Comparison of ENCODE assay signal across 8 cellular contexts in genomic region chr17:5191541-5192417, GRCh38. TPM values are rescaled to one million over a fixed set of nuclear protein-coding genes. Genes with fewer than 3 reads are reported as not detected.
DNase-seq lines count a peak whose midpoint lies in the region; ATAC-seq and TF ChIP-seq lines count a peak whose summit lies in the region.

Gene ZNF594 (minus strand): TSS chr17:5191868. CDS start chr17:5184256, 7,612 bp downstream.

- 2 to 3% methylated on average over 69 to 82 of the region's 82 CpGs for WGBS in lung, 2 donors

- H3K27me3 ChIP-seq in CD4-positive, alpha-beta memory T cell (ENCODE audit: insufficient read depth, low read length): no peaks in the 10 kb centered on the region
- H3K27me3 ChIP-seq in lung (ENCODE audit: control insufficient read depth, insufficient read depth): no peaks in the 10 kb centered on the region

- CTCF ChIA-PET in CD4-positive, alpha-beta memory T cell (lab: Charles Lee; ENCODE audit: partially characterized antibody): interaction anchor here (1.1 to 2.3 kb wide), 5 partner anchors 11 to 247 kb away, joined by 3 to 6 read pairs (median 4); partner anchors contain the start of gene C1QBP
- CTCF ChIA-PET in activated CD8-positive, alpha-beta T cell treated with anti-CD3 and anti-CD28 coated beads, Interleukin-2, amount 10 ng/mL, durations not matched to agents 7 days and 5 days (lab: Charles Lee): interaction anchor here (1.1 to 2.0 kb wide), 11 partner anchors 9 to 248 kb away, joined by 3 to 11 read pairs (median 4); partner anchors contain the start of genes C1QBP, SCIMP and ZFP3

- peak within 1 kb of the TSS; percentile 68 for H3K27ac ChIP-seq in CD4-positive, alpha-beta memory T cell (ENCODE audit: low read depth, low read length)
- peak within 1 kb of the TSS; percentile 52 to 83 for H3K27ac ChIP-seq in lung (ENCODE audit: low read depth in 1 of 2, low read length in 1 of 2)

- H3K4me3 Mint-ChIP-seq in CD4-positive, alpha-beta memory T cell: peak within 1 kb of the TSS; percentile 92 to 97 (median 94)
- H3K4me3 Mint-ChIP-seq in activated CD8-positive, alpha-beta T cell treated with anti-CD3 and anti-CD28 coated beads, Interleukin-2, amount 10 ng/mL, durations not matched to agents 7 days and 5 days: peak within 1 kb of the TSS; percentile 93

- TF ChIP-seq CTCF in lung (IDR thresholded peaks at IDR 0.05; ENCODE audit: control extremely low read depth, extremely low read depth): peak; percentile 59

- H3K9me3 ChIP-seq in CD4-positive, alpha-beta memory T cell (ENCODE audit: control insufficient read depth in 1 of 2, low read length in 2 of 2): no peaks in the 10 kb centered on the region
- H3K9me3 ChIP-seq in lung (ENCODE audit: control insufficient read depth in 2 of 2, insufficient read depth in 1 of 2, low read length in 1 of 2): peaks cover 0 to 10% of the 10 kb centered on the region in 2 donors

- peaks cover 0 to 21% (median 12%) of the 10 kb centered on the region in 8 donors for H3K9me3 Mint-ChIP-seq in CD4-positive, alpha-beta memory T cell
- H3K9me3 Mint-ChIP-seq in activated CD8-positive, alpha-beta T cell treated with anti-CD3 and anti-CD28 coated beads, Interleukin-2, amount 10 ng/mL, durations not matched to agents 7 days and 5 days (ENCODE audit: insufficient read depth): peaks cover 18% of the 10 kb centered on the region

- peaks cover 17 to 35% (median 25%) of the 10 kb centered on the region in 4 donors for H3K4me1 Mint-ChIP-seq in CD4-positive, alpha-beta memory T cell
- peaks cover 28% of the 10 kb centered on the region for H3K4me1 Mint-ChIP-seq in activated CD8-positive, alpha-beta T cell treated with anti-CD3 and anti-CD28 coated beads, Interleukin-2, amount 10 ng/mL, durations not matched to agents 7 days and 5 days (ENCODE audit: low read depth)

- peak within 1 kb of the TSS; percentile 90 to 97 (median 93) for H3K27ac Mint-ChIP-seq in CD4-positive, alpha-beta memory T cell
- peak within 1 kb of the TSS; percentile 96 for H3K27ac Mint-ChIP-seq in activated CD8-positive, alpha-beta T cell treated with anti-CD3 and anti-CD28 coated beads, Interleukin-2, amount 10 ng/mL, durations not matched to agents 7 days and 5 days

- H3K4me1 ChIP-seq in CD4-positive, alpha-beta memory T cell (ENCODE audit: insufficient read depth, low read length): peaks cover 23% of the 10 kb centered on the region
- peaks cover 0 to 12% of the 10 kb centered on the region in 2 donors for H3K4me1 ChIP-seq in lung (ENCODE audit: control insufficient read depth in 2 of 2, insufficient read depth in 2 of 2, low read length in 2 of 2)

- H3K27me3 Mint-ChIP-seq in CD4-positive, alpha-beta memory T cell: no peaks in the 10 kb centered on the region
- no peaks in the 10 kb centered on the region for H3K27me3 Mint-ChIP-seq in activated CD8-positive, alpha-beta T cell treated with anti-CD3 and anti-CD28 coated beads, Interleukin-2, amount 10 ng/mL, durations not matched to agents 7 days and 5 days (ENCODE audit: low read depth)

- H3K4me3 ChIP-seq in CD4-positive, alpha-beta memory T cell (ENCODE audit: low read length in 2 of 2): peak within 1 kb of the TSS; percentile 69 to 92
- H3K4me3 ChIP-seq in lung: peak within 1 kb of the TSS; percentile 64

- intact Hi-C loops in CD4-positive, alpha-beta memory T cell (cut with micrococcal nuclease): loop anchor here (1.0 to 5.0 kb wide), 4 partner anchors 79 to 295 kb away; partner anchors contain the start of genes C1QBP, DERL2, MIS12 and RPAIN

- POLR2A ChIA-PET in CD4-positive, alpha-beta memory T cell (lab: Charles Lee; ENCODE audit: partially characterized antibody): interaction anchor here (0.6 to 2.5 kb wide), 13 partner anchors 10 to 1048 kb away, joined by 3 to 15 read pairs (median 5); partner anchors contain the start of genes C1QBP, DERL2, MIS12 and NLRP1
- POLR2A ChIA-PET in activated CD8-positive, alpha-beta T cell treated with anti-CD3 and anti-CD28 coated beads, Interleukin-2, amount 10 ng/mL, durations not matched to agents 7 days and 5 days (lab: Charles Lee): interaction anchor here (0.5 to 1.4 kb wide), 10 partner anchors 9 to 231 kb away, joined by 3 to 7 read pairs (median 3); partner anchors contain the start of genes NUP88 and RPAIN

- peak; percentile 95 to 97 (median 96) for DNase-seq in CD4-positive, alpha-beta memory T cell
- DNase-seq in HK-2 (ENCODE audit: unreplicated experiment) (peak; percentile 97), NCI-H82 treated with DMSO at 0.1 percent for 48 hours (lab: John Stamatoyannopoulos, UW; ENCODE audit: unreplicated experiment) (peak; percentile 92), lung (ENCODE audit: low spot score) (peak; percentile 97)
- DNase-seq in activated CD8-positive, alpha-beta T cell treated with anti-CD3 and anti-CD28 coated beads, Interleukin-2, amount 10 ng/mL, durations not matched to agents 7 days and 5 days: peak; percentile 98
- DNase-seq in effector CD4-positive, alpha-beta T cell: peak; percentile 95
- DNase-seq in stimulated activated CD4-positive, alpha-beta T cell treated with anti-CD3 and anti-CD28 coated beads, TNF-alpha, amount 100 ng/mL, for 24 hours (ENCODE audit: low read depth in 3 of 3): peak; percentile 95 to 98 (median 97)

- ATAC-seq in GM19452 (IDR thresholded peaks at IDR 0.05; ENCODE audit: unreplicated experiment): peak; percentile 95
- peak; percentile 100 for ATAC-seq in activated CD8-positive, alpha-beta T cell treated with anti-CD3 and anti-CD28 coated beads, Interleukin-2, amount 10 ng/mL, durations not matched to agents 7 days and 5 days
- peak; percentile 99 for ATAC-seq in lung (ENCODE audit: insufficient read depth, low FRiP score)

- peaks cover 29% of the 10 kb centered on the region in 2 donors for H3K36me3 Mint-ChIP-seq in CD4-positive, alpha-beta memory T cell
- peaks cover 44% of the 10 kb centered on the region for H3K36me3 Mint-ChIP-seq in activated CD8-positive, alpha-beta T cell treated with anti-CD3 and anti-CD28 coated beads, Interleukin-2, amount 10 ng/mL, durations not matched to agents 7 days and 5 days (ENCODE audit: low read depth)

- H3K36me3 ChIP-seq in CD4-positive, alpha-beta memory T cell (ENCODE audit: insufficient read depth, low read length): no peaks in the 10 kb centered on the region
- H3K36me3 ChIP-seq in lung (ENCODE audit: control insufficient read depth in 2 of 2, insufficient read depth in 2 of 2, low read length in 2 of 2): peaks cover 3 to 4% of the 10 kb centered on the region in 2 donors

RNA-seq across cellular contexts. Expression of gene ZNF594, which starts in this region (rescaled TPM):
- total RNA-seq in CD4-positive, alpha-beta memory T cell: 10 to 100 TPM; 28.9 to 30.7 TPM
- polyA plus RNA-seq in CD4-positive, alpha-beta memory T cell: 1 to 10 TPM in 1 of 2 donors, under 1 TPM in 1; 0.57 to 2.6 TPM
- total RNA-seq in activated CD8-positive, alpha-beta T cell treated with anti-CD3 and anti-CD28 coated beads, Interleukin-2, amount 10 ng/mL, durations not matched to agents 7 days and 5 days: 10 to 100 TPM; 11.8 to 12.7 TPM
- total RNA-seq in lung: 10 to 100 TPM in 1 of 2 donors, 1 to 10 TPM in 1; 7.9 to 14.4 TPM
- 1 to 10 TPM; 1.6 to 2.1 TPM for polyA plus RNA-seq in lung

Comparison
In these comparisons a context has a peak if more than half of its experiments do, and no peak if none do; other contexts are left out.
1. Peak in every context shown above with its lines: DNase-seq, ATAC-seq, H3K4me3 ChIP-seq and H3K27ac ChIP-seq.